Comparison of ENCODE assay signal across 33 cellular contexts in genomic region chr10:58225654-58226053, GRCh38.
"Had no signal": no experiment of that assay in that cellular context is flagged by ENCODE, and none has a peak within 500 bp of the region (broad histone marks: within the 10 kb centered on the region; RNA-seq: fewer than 3 reads in every experiment).

No MANE protein-coding gene starts in this region.

- H3K27ac ChIP-seq: brain microvascular endothelial cell, coronary artery, dorsolateral prefrontal cortex, gastrocnemius medialis, heart left ventricle, WERI-Rb-1 had no signal

- H3K9me3 ChIP-seq: gastrocnemius medialis, heart left ventricle had no signal

- H3K27me3 Mint-ChIP-seq: activated B cell treated with CpG ODN at 0.5 μM for 24 hours; activated CD8-positive, alpha-beta T cell treated with anti-CD3 and anti-CD28 coated beads for 36 hours; activated naive CD8-positive, alpha-beta T cell; central memory CD8-positive, alpha-beta T cell; dendritic cell treated with granulocyte-macrophage colony-stimulating factor and Interleukin-4, amounts not matched to agents 40 ng/mL and 50 ng/mL, for 4 days; T-helper 17 cell had no signal

- DNase-seq: activated B cell treated with CpG ODN at 0.5 μM for 24 hours; activated CD4-positive, alpha-beta T cell treated with anti-CD3 and anti-CD28 coated beads for 48 hours; activated CD4-positive, alpha-beta T cell treated with anti-CD3 and anti-CD28 coated beads, Interleukin-2, amount 50 U/mL, for 1 hour; activated CD4-positive, alpha-beta T cell treated with anti-CD3 and anti-CD28 coated beads, Interleukin-2, amount 50 U/mL, for 48 hours; activated CD8-positive, alpha-beta memory T cell treated with anti-CD3 and anti-CD28 coated beads for 24 hours; activated CD8-positive, alpha-beta T cell treated with anti-CD3 and anti-CD28 coated beads for 36 hours; activated effector memory CD4-positive, alpha-beta T cell treated with anti-CD3 and anti-CD28 coated beads, Interleukin-2, amount 50 U/mL, for 16 hours; activated naive CD4-positive, alpha-beta T cell treated with anti-CD3 and anti-CD28 coated beads for 36 hours; activated T-cell treated with anti-CD3 and anti-CD28 coated beads, Interleukin-2, amount 50 U/mL, for 4 hours; amniotic stem cell; anterior cingulate cortex; brain microvascular endothelial cell; dorsolateral prefrontal cortex; effector memory CD4-positive, alpha-beta T cell; endodermal cell; foreskin fibroblast; gastrocnemius medialis; glutamatergic neuron; heart left ventricle; T-helper 1 cell; T-helper 17 cell; T1000; WERI-Rb-1 had no signal

- ATAC-seq: activated CD4-positive, CD25-positive, alpha-beta regulatory T cell treated with anti-CD3 and anti-CD28 coated beads, Interleukin-2, amount 50 U/mL, for 24 hours; activated CD8-positive, alpha-beta T cell treated with anti-CD3 and anti-CD28 coated beads for 36 hours; activated T-cell treated with anti-CD3 and anti-CD28 coated beads, Interleukin-2, amount 50 U/mL, for 4 hours; esophagus mucosa; gastrocnemius medialis; heart left ventricle; T-helper 17 cell had no signal

- H3K4me1 Mint-ChIP-seq: activated B cell treated with CpG ODN at 0.5 μM for 24 hours had no signal

- H3K27me3 ChIP-seq: brain microvascular endothelial cell, dorsolateral prefrontal cortex, gastrocnemius medialis, heart left ventricle had no signal

- H3K27ac Mint-ChIP-seq: activated B cell treated with CpG ODN at 0.5 μM for 24 hours; activated CD8-positive, alpha-beta T cell treated with anti-CD3 and anti-CD28 coated beads for 36 hours; activated naive CD4-positive, alpha-beta T cell treated with anti-CD3 and anti-CD28 coated beads for 36 hours; activated naive CD8-positive, alpha-beta T cell; activated T-helper 2 cell treated with anti-CD3 and anti-CD28 coated beads, Interferon-gamma antibody, Interleukin-2, Interleukin-4, amounts not matched to agents 10 μg/mL and 5 μg/mL and 100 μg/mL, durations not matched to agents 14 hours and 24 hours and 36 hours; dendritic cell treated with granulocyte-macrophage colony-stimulating factor and Interleukin-4, amounts not matched to agents 40 ng/mL and 50 ng/mL, for 4 days; endodermal cell; T-helper 17 cell; T-helper 2 cell treated with Interferon-gamma antibody and Interleukin-4, amounts not matched to agents 5 μg/mL and 100 μg/mL, for 36 hours had no signal

- H3K4me3 Mint-ChIP-seq: activated B cell treated with CpG ODN at 0.5 μM for 24 hours; activated CD8-positive, alpha-beta T cell treated with anti-CD3 and anti-CD28 coated beads for 36 hours; activated naive CD4-positive, alpha-beta T cell treated with anti-CD3 and anti-CD28 coated beads for 36 hours; activated naive CD8-positive, alpha-beta T cell; activated T-cell treated with anti-CD3 and anti-CD28 coated beads, Interleukin-2, amount 50 U/mL, for 4 hours; central memory CD8-positive, alpha-beta T cell; dendritic cell treated with granulocyte-macrophage colony-stimulating factor and Interleukin-4, amounts not matched to agents 40 ng/mL and 50 ng/mL, for 4 days; endodermal cell; T-helper 17 cell; T-helper 2 cell treated with Interferon-gamma antibody and Interleukin-4, amounts not matched to agents 5 μg/mL and 100 μg/mL, for 36 hours had no signal

- FAIRE-seq: astrocyte, bronchial epithelial cell had no signal

- H3K9me3 Mint-ChIP-seq: activated B cell treated with CpG ODN at 0.5 μM for 24 hours; activated CD8-positive, alpha-beta T cell treated with anti-CD3 and anti-CD28 coated beads for 36 hours; activated naive CD4-positive, alpha-beta T cell treated with anti-CD3 and anti-CD28 coated beads for 36 hours; activated T-cell treated with anti-CD3 and anti-CD28 coated beads, Interleukin-2, amount 50 U/mL, for 4 hours; activated T-helper 2 cell treated with anti-CD3 and anti-CD28 coated beads, Interferon-gamma antibody, Interleukin-2, Interleukin-4, amounts not matched to agents 10 μg/mL and 5 μg/mL and 100 μg/mL, durations not matched to agents 14 hours and 24 hours and 36 hours; central memory CD8-positive, alpha-beta T cell; dendritic cell treated with granulocyte-macrophage colony-stimulating factor and Interleukin-4, amounts not matched to agents 40 ng/mL and 50 ng/mL, for 4 days; T-helper 2 cell treated with Interferon-gamma antibody and Interleukin-4, amounts not matched to agents 5 μg/mL and 100 μg/mL, for 36 hours had no signal

- H3K4me3 ChIP-seq: coronary artery, dorsolateral prefrontal cortex, gastrocnemius medialis, heart left ventricle had no signal
